In the genomic region with DNA sequence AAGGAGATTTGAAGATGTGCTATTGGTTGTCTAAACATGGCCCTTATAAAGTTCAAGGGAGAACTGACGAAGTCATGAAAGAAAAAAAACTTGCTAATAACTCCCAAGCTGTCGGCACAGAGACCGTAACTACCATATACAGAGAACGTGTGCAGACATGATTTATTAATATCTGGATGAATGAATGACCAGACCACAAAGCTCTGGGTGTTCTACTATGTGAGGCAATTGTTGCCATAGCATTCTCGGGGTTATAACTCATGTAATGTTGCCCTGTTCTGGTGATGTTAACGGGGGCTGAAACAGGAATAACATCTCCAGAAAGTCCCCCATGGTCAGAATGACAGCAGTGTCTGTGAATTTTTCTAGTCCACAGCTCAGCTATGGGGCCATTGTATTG, we compare ENCODE assay signal across 21 cellular contexts.
DNase-seq lines count a peak whose midpoint lies in the region; ATAC-seq and TF ChIP-seq lines count a peak whose summit lies in the region.
"Had no signal": no experiment of that assay in that cellular context is flagged by ENCODE, and none has a peak within 500 bp of the region (broad histone marks: within the 10 kb centered on the region; RNA-seq: fewer than 3 reads in every experiment).

No MANE protein-coding gene starts in this region.

- H3K27ac ChIP-seq in RWPE1 (no peak overlapping the region), endodermal cell (ENCODE audit: low read depth, low read length) (peak overlapping the region; percentile 92), prostate gland (no peak overlapping the region)
- H3K27ac ChIP-seq: BLaER1 treated with 17β-estradiol and CSF1 and Interleukin-3, amounts not matched to agents 10 nM and 100 nM had no signal

- CTCF ChIA-PET in RWPE1 (lab: Yijun Ruan, JAX), result no interaction called here

- H3K36me3 Mint-ChIP-seq in endodermal cell (ENCODE audit: low read depth), result no peaks in the 10 kb centered on the region
- H3K36me3 Mint-ChIP-seq in activated naive CD8-positive, alpha-beta T cell treated with anti-CD3 and anti-CD28 coated beads, Interleukin-2, amount 50 U/mL, for 24 hours (ENCODE audit: low read depth), result no peaks in the 10 kb centered on the region
- no peaks in the 10 kb centered on the region for H3K36me3 Mint-ChIP-seq in activated T-helper 1 cell treated with anti-CD3 and anti-CD28 coated beads, Interleukin-12 subunit alpha, Interleukin-12 subunit beta, Interleukin-2, Interleukin-4 antibody, amounts not matched to agents 30 ng/mL and 10 ng/mL and 1 ng/mL, durations not matched to agents 14 hours and 24 hours and 36 hours (ENCODE audit: low read depth)

- intact Hi-C loops in prostate gland (cut with DNase I), result no loop called here
- intact Hi-C loops in activated T-helper 1 cell treated with anti-CD3 and anti-CD28 coated beads, Interleukin-12 subunit alpha, Interleukin-12 subunit beta, Interleukin-2, Interleukin-4 antibody, amounts not matched to agents 30 ng/mL and 10 ng/mL and 1 ng/mL, durations not matched to agents 14 hours and 24 hours and 36 hours (cut with micrococcal nuclease), result loop anchor here (5.0 kb wide), 1 partner anchor 561 kb away; no protein-coding TSS in a partner anchor

- TF ChIP-seq POLR2A in prostate gland (IDR thresholded peaks at IDR 0.05), result no peak

- H3K9me3 Mint-ChIP-seq in endodermal cell, result no peaks in the 10 kb centered on the region
- H3K9me3 Mint-ChIP-seq in activated naive CD8-positive, alpha-beta T cell treated with anti-CD3 and anti-CD28 coated beads, Interleukin-2, amount 50 U/mL, for 24 hours, result no peaks in the 10 kb centered on the region
- H3K9me3 Mint-ChIP-seq in activated T-helper 1 cell treated with anti-CD3 and anti-CD28 coated beads, Interleukin-12 subunit alpha, Interleukin-12 subunit beta, Interleukin-2, Interleukin-4 antibody, amounts not matched to agents 30 ng/mL and 10 ng/mL and 1 ng/mL, durations not matched to agents 14 hours and 24 hours and 36 hours, result no peaks in the 10 kb centered on the region
- H3K9me3 Mint-ChIP-seq: CD4-positive, alpha-beta T cell had no signal

- TF ChIP-seq CTCF in RWPE1 (conservative IDR thresholded peaks at IDR 0.05; ENCODE audit: low read depth), result no peak
- TF ChIP-seq CTCF in endodermal cell (conservative IDR thresholded peaks at IDR 0.05), result no peak
- no peak for TF ChIP-seq CTCF in prostate gland (IDR thresholded peaks at IDR 0.05)

- no peaks in the 10 kb centered on the region for H3K9me3 ChIP-seq in endodermal cell (ENCODE audit: control insufficient read depth, low read length)
- H3K9me3 ChIP-seq in prostate gland, result no peaks in the 10 kb centered on the region
- H3K9me3 ChIP-seq: BLaER1 treated with 17β-estradiol and CSF1 and Interleukin-3, amounts not matched to agents 10 nM and 100 nM had no signal

- peak; percentile 4 for DNase-seq in RWPE1 (ENCODE audit: low spot score)
- DNase-seq in endodermal cell, result no peak
- DNase-seq in kidney glomerular epithelial cell (lab: John Stamatoyannopoulos, UW), result peak; percentile 91
- DNase-seq in prostate gland (ENCODE audit: low spot score), result peak; percentile 14
- DNase-seq in activated naive CD8-positive, alpha-beta T cell treated with anti-CD3 and anti-CD28 coated beads, Interleukin-2, amount 50 U/mL, for 24 hours, result no peak
- DNase-seq in activated T-helper 1 cell treated with anti-CD3 and anti-CD28 coated beads, Interleukin-12 subunit alpha, Interleukin-12 subunit beta, Interleukin-2, Interleukin-4 antibody, amounts not matched to agents 30 ng/mL and 10 ng/mL and 1 ng/mL, durations not matched to agents 14 hours and 24 hours and 36 hours (ENCODE audit: low spot score), result no peak
- DNase-seq: CD4-positive, alpha-beta T cell; DND-41; Karpas-422; NCI-H1092; NCI-H1417 treated with DMSO at 0.1 percent for 48 hours; NCI-H1694 treated with DMSO at 0.1 percent for 48 hours; NCI-H2081; NCI-H2227 treated with DMSO at 0.1 percent for 48 hours; NCI-H69; RPMI8226; SHP77 treated with DMSO at 0.1 percent for 48 hours had no signal

- no peak for ATAC-seq in HG03354 (IDR thresholded peaks at IDR 0.05; ENCODE audit: poor library complexity, severe bottlenecking, unreplicated experiment)
- ATAC-seq in activated naive CD8-positive, alpha-beta T cell treated with anti-CD3 and anti-CD28 coated beads, Interleukin-2, amount 50 U/mL, for 24 hours, result no peak
- ATAC-seq: HCT116, HepG2 had no signal

- no peak overlapping the region for H3K9ac ChIP-seq in endodermal cell (ENCODE audit: extremely low read depth, low read length, poor library complexity, severe bottlenecking)
- H3K9ac ChIP-seq: BLaER1 treated with 17β-estradiol and CSF1 and Interleukin-3, amounts not matched to agents 10 nM and 100 nM had no signal

- no peaks in the 10 kb centered on the region for H3K4me1 Mint-ChIP-seq in endodermal cell
- H3K4me1 Mint-ChIP-seq in activated naive CD8-positive, alpha-beta T cell treated with anti-CD3 and anti-CD28 coated beads, Interleukin-2, amount 50 U/mL, for 24 hours, result no peaks in the 10 kb centered on the region
- H3K4me1 Mint-ChIP-seq in activated T-helper 1 cell treated with anti-CD3 and anti-CD28 coated beads, Interleukin-12 subunit alpha, Interleukin-12 subunit beta, Interleukin-2, Interleukin-4 antibody, amounts not matched to agents 30 ng/mL and 10 ng/mL and 1 ng/mL, durations not matched to agents 14 hours and 24 hours and 36 hours (ENCODE audit: low read depth), result no peaks in the 10 kb centered on the region

- H3K4me1 ChIP-seq in endodermal cell (ENCODE audit: control insufficient read depth, insufficient read depth, low read length), result no peaks in the 10 kb centered on the region
- no peaks in the 10 kb centered on the region for H3K4me1 ChIP-seq in prostate gland (replicated peaks)
- H3K4me1 ChIP-seq: BLaER1 treated with 17β-estradiol and CSF1 and Interleukin-3, amounts not matched to agents 10 nM and 100 nM had no signal

- 68 to 93% methylated on average over 5 to 6 of the region's 6 CpGs for WGBS in endodermal cell (ENCODE audit: insufficient coverage in 1 of 2, insufficient read length in 1 of 2), 2 experiments
- 36% methylated on average over 6 of the region's 6 CpGs for WGBS in prostate gland

- H3K4me3 ChIP-seq in endodermal cell (ENCODE audit: low read length) (no peak overlapping the region), prostate gland (no peak overlapping the region)
- H3K4me3 ChIP-seq: BLaER1 treated with 17β-estradiol and CSF1 and Interleukin-3, amounts not matched to agents 10 nM and 100 nM had no signal

- no peak overlapping the region for H3K4me3 Mint-ChIP-seq in endodermal cell
- no peak overlapping the region for H3K4me3 Mint-ChIP-seq in activated naive CD8-positive, alpha-beta T cell treated with anti-CD3 and anti-CD28 coated beads, Interleukin-2, amount 50 U/mL, for 24 hours
- no peak overlapping the region for H3K4me3 Mint-ChIP-seq in activated T-helper 1 cell treated with anti-CD3 and anti-CD28 coated beads, Interleukin-12 subunit alpha, Interleukin-12 subunit beta, Interleukin-2, Interleukin-4 antibody, amounts not matched to agents 30 ng/mL and 10 ng/mL and 1 ng/mL, durations not matched to agents 14 hours and 24 hours and 36 hours
- H3K4me3 Mint-ChIP-seq: CD4-positive, alpha-beta T cell had no signal

- no peaks in the 10 kb centered on the region for H3K27me3 Mint-ChIP-seq in endodermal cell (ENCODE audit: insufficient read depth)
- H3K27me3 Mint-ChIP-seq in activated naive CD8-positive, alpha-beta T cell treated with anti-CD3 and anti-CD28 coated beads, Interleukin-2, amount 50 U/mL, for 24 hours, result peaks cover 4% of the 10 kb centered on the region
- H3K27me3 Mint-ChIP-seq in activated T-helper 1 cell treated with anti-CD3 and anti-CD28 coated beads, Interleukin-12 subunit alpha, Interleukin-12 subunit beta, Interleukin-2, Interleukin-4 antibody, amounts not matched to agents 30 ng/mL and 10 ng/mL and 1 ng/mL, durations not matched to agents 14 hours and 24 hours and 36 hours (ENCODE audit: insufficient read depth), result peaks cover 6% of the 10 kb centered on the region

- H3K27me3 ChIP-seq in endodermal cell (ENCODE audit: control insufficient read depth, insufficient read depth, low read length, poor library complexity, severe bottlenecking) (no peaks in the 10 kb centered on the region), prostate gland (replicated peaks; ENCODE audit: insufficient read depth) (no peaks in the 10 kb centered on the region)
- H3K27me3 ChIP-seq: BLaER1 treated with 17β-estradiol and CSF1 and Interleukin-3, amounts not matched to agents 10 nM and 100 nM had no signal

- no peaks in the 10 kb centered on the region for H3K36me3 ChIP-seq in endodermal cell (ENCODE audit: control insufficient read depth, insufficient read depth, low read length)
- no peaks in the 10 kb centered on the region for H3K36me3 ChIP-seq in prostate gland
- H3K36me3 ChIP-seq: BLaER1 treated with 17β-estradiol and CSF1 and Interleukin-3, amounts not matched to agents 10 nM and 100 nM had no signal

- H3K27ac Mint-ChIP-seq in endodermal cell, result no peak overlapping the region
- H3K27ac Mint-ChIP-seq in activated naive CD8-positive, alpha-beta T cell treated with anti-CD3 and anti-CD28 coated beads, Interleukin-2, amount 50 U/mL, for 24 hours, result no peak overlapping the region
- no peak overlapping the region for H3K27ac Mint-ChIP-seq in activated T-helper 1 cell treated with anti-CD3 and anti-CD28 coated beads, Interleukin-12 subunit alpha, Interleukin-12 subunit beta, Interleukin-2, Interleukin-4 antibody, amounts not matched to agents 30 ng/mL and 10 ng/mL and 1 ng/mL, durations not matched to agents 14 hours and 24 hours and 36 hours
- H3K27ac Mint-ChIP-seq: CD4-positive, alpha-beta T cell had no signal

- POLR2A ChIA-PET in RWPE1 (lab: Yijun Ruan, JAX; ENCODE audit: low non-redundant PET), result no interaction called here

Comparison
In these comparisons a context has a peak if more than half of its experiments do, and no peak if none do; other contexts are left out.
1. DNase-seq: peak in RWPE1 (single experiment), kidney glomerular epithelial cell (single experiment) and prostate gland (single experiment); none in endodermal cell (single experiment), activated naive CD8-positive, alpha-beta T cell treated with anti-CD3 and anti-CD28 coated beads, Interleukin-2, amount 50 U/mL, for 24 hours (single experiment) and activated T-helper 1 cell treated with anti-CD3 and anti-CD28 coated beads, Interleukin-12 subunit alpha, Interleukin-12 subunit beta, Interleukin-2, Interleukin-4 antibody, amounts not matched to agents 30 ng/mL and 10 ng/mL and 1 ng/mL, durations not matched to agents 14 hours and 24 hours and 36 hours (single experiment).